Comparison of ENCODE assay signal across 1 cellular context in genomic region chr2:192465145-192465544, GRCh38.
TF ChIP-seq lines count a peak whose summit lies in the region.

No MANE protein-coding gene starts in this region.

TF ChIP-seq in H1, 55 proteins besides CTCF, POLR2A, EP300 and RAD21 (continued from another document):
- TF ChIP-seq CTBP2 (IDR thresholded peaks at IDR 0.05; ENCODE audit: borderline replicate concordance, insufficient read depth, insufficient read length, low read length): no peak
- no peak for TF ChIP-seq EZH2 (IDR thresholded peaks at IDR 0.05; ENCODE audit: low read depth, low read length, severe bottlenecking)
- TF ChIP-seq SIX5 (IDR thresholded peaks at IDR 0.05; ENCODE audit: low read depth, low read length): no peak
- TF ChIP-seq USF2 (IDR thresholded peaks at IDR 0.05; ENCODE audit: low read length): no peak
- TF ChIP-seq SP2 (IDR thresholded peaks at IDR 0.05; ENCODE audit: low read length): no peak
- TF ChIP-seq NANOG (IDR thresholded peaks at IDR 0.05; ENCODE audit: insufficient read depth, low read depth, low read length, poor library complexity, severe bottlenecking): no peak
- no peak for TF ChIP-seq TEAD4 (IDR thresholded peaks at IDR 0.05; ENCODE audit: low read depth, low read length)
- TF ChIP-seq SUZ12 (IDR thresholded peaks at IDR 0.05; ENCODE audit: low read length): no peak
- TF ChIP-seq KDM1A (IDR thresholded peaks at IDR 0.05; ENCODE audit: borderline replicate concordance, low read length): no peak
- no peak for TF ChIP-seq GABPA (IDR thresholded peaks at IDR 0.05; ENCODE audit: borderline replicate concordance, insufficient read depth, low read length)
- TF ChIP-seq RXRA (IDR thresholded peaks at IDR 0.05; ENCODE audit: insufficient read depth, low read depth, low read length): no peak
- TF ChIP-seq SRF (IDR thresholded peaks at IDR 0.05; ENCODE audit: low read depth, low read length): no peak
- no peak for TF ChIP-seq CHD2 (IDR thresholded peaks at IDR 0.05; ENCODE audit: low read length)
- no peak for TF ChIP-seq ZNF274 (IDR thresholded peaks at IDR 0.05; ENCODE audit: borderline replicate concordance, extremely low read depth, low read length)
TF ChIP-seq in H1: peak in this region for 0.
